ENCODE assay signal across 8 cellular contexts in the genomic region with DNA sequence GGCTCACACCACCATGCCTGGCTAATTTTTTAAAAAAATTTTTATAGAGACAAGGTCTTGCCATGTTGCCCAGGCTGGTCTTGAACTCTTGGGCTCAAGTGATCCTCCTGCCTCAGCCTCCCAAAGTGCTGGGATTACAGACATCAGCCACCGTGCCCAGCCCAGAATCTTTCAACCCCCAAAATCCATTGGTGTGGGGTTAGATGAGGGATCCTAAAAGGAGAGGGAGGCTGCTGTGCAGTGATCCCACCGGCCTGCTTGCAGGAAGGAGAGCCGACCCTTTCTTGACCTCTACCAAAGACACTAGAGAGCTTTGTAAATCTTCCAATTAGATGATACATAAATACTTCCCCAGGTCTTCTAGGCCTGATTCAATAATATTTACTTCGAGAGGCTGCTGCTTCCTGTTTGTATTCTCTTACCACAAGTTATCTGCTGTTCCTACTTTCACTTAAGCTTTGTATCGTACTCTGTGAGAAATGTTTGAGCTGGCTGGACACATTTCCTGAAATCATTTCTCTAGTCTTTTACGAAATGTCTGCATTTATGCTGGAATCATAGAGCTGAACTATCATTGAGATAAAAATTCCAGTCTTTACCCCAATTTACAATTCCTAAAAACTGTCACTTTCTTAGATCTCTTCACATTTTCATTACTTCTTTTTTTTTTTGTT.
DNase-seq lines count a peak whose midpoint lies in the region; ATAC-seq and FAIRE-seq lines count a peak whose summit lies in the region.

No MANE protein-coding gene starts in this region.

- DNase-seq in Ammon's horn (ENCODE audit: low spot score) (peak; percentile 41), amniotic epithelial cell (ENCODE audit: low read depth) (peak; percentile 90), memory B cell (ENCODE audit: low spot score in 2 of 2) (peak in 1 of 2 donors; percentile 7), urothelium cell line (ENCODE audit: low spot score) (no peak), HAP-1 (ENCODE audit: low spot score in 2 of 2) (no peak), epidermal melanocyte (ENCODE audit: insufficient read length, low spot score) (no peak)

- H3K27me3 Mint-ChIP-seq in memory B cell, result peaks cover 9% of the 10 kb centered on the region

- no peak overlapping the region for H3K4me3 ChIP-seq in HAP-1

- no peaks in the 10 kb centered on the region; the same call in 1 of the 2 replicates for H3K9me3 ChIP-seq in HAP-1

- peak; percentile 63 for ATAC-seq in HG03575 (IDR thresholded peaks at IDR 0.05; ENCODE audit: extremely low read depth, insufficient number of reproducible peaks, low FRiP score, unreplicated experiment)
- peak; percentile 98 for ATAC-seq in memory B cell (ENCODE audit: low read depth)
- ATAC-seq in GM19035 (IDR thresholded peaks at IDR 0.05; ENCODE audit: unreplicated experiment), result no peak

- H3K9me3 Mint-ChIP-seq in memory B cell, result no peaks in the 10 kb centered on the region

- H3K4me1 Mint-ChIP-seq in memory B cell, result peaks cover 7% of the 10 kb centered on the region

- H3K36me3 ChIP-seq in HAP-1 (replicated peaks), result no peaks in the 10 kb centered on the region

- peak overlapping the region; percentile 93 for H3K27ac Mint-ChIP-seq in memory B cell

- H3K4me3 Mint-ChIP-seq in memory B cell, result peak overlapping the region; percentile 75

- peaks cover 1% of the 10 kb centered on the region for H3K36me3 Mint-ChIP-seq in memory B cell

- in situ Hi-C loops in HAP-1 (cut with MboI; ENCODE audit: low sequenced_read_pairs), result no loop called here

- H3K4me1 ChIP-seq in HAP-1, result no peaks in the 10 kb centered on the region

- H3K27me3 ChIP-seq in HAP-1 (ENCODE audit: low read depth), result no peaks in the 10 kb centered on the region

- FAIRE-seq in urothelium cell line (lab: Jason Lieb, UNC), result no peak

Comparison
In these comparisons a context has a peak if more than half of its experiments do, and no peak if none do; other contexts are left out.
1. DNase-seq: peak in Ammon's horn (single experiment) and amniotic epithelial cell (single experiment); none in urothelium cell line (single experiment), HAP-1 (0 of 2) and epidermal melanocyte (single experiment).